In genomic region chr4:99949999-99950912, GRCh38 we compare ENCODE assay signal across 1 cellular context.
TF ChIP-seq lines count a peak whose summit lies in the region.

Gene H2AZ1, minus strand, starts transcription at chr4:99950275. Its CDS starts 105 bp downstream, at chr4:99950170.

TF ChIP-seq in HepG2, 621 proteins besides CTCF, POLR2A, EP300 and RAD21 (continued from another document and continues in another):
- TF ChIP-seq ZNF770 (CRISPR knock-in tag; IDR thresholded peaks at IDR 0.05) (0 out of 2 replicates have a peak, but pooled peaks have one; percentile 18), ZFP62 (CRISPR knock-in tag; IDR thresholded peaks at IDR 0.05) (no peak), NAIF1 (CRISPR knock-in tag; IDR thresholded peaks at IDR 0.05; ENCODE audit: borderline replicate concordance) (peak; percentile 14; the same call in 1 of the 2 replicates), HCFC1 (IDR thresholded peaks at IDR 0.05; ENCODE audit: low read depth, low read length) (0 out of 2 replicates have a peak, but pooled peaks have one; percentile 15), CHCHD3 (CRISPR knock-in tag; IDR thresholded peaks at IDR 0.05) (no peak), MYC (CRISPR knock-in tag; IDR thresholded peaks at IDR 0.05; ENCODE audit: borderline replicate concordance) (peak; percentile 77; the same call in 1 of the 2 replicates), KLF9 (CRISPR knock-in tag; IDR thresholded peaks at IDR 0.05; ENCODE audit: low read depth) (no peak), FOXK1 (CRISPR knock-in tag; IDR thresholded peaks at IDR 0.05; ENCODE audit: borderline replicate concordance, low read depth) (peak; percentile 50; the same call in 1 of the 2 replicates), KAT7 (CRISPR knock-in tag; IDR thresholded peaks at IDR 0.05; ENCODE audit: borderline replicate concordance) (peak; percentile 82; the same call in 1 of the 2 replicates), PLRG1 (conservative IDR thresholded peaks at IDR 0.05) (no peak), KLF11 (CRISPR knock-in tag; IDR thresholded peaks at IDR 0.05) (0 out of 2 replicates have a peak, but pooled peaks have one; percentile 54), ZBTB8A (CRISPR knock-in tag; IDR thresholded peaks at IDR 0.05; ENCODE audit: borderline replicate concordance, low read depth) (no peak), HNF4G (IDR thresholded peaks at IDR 0.05; ENCODE audit: borderline replicate concordance, low read depth, low read length) (no peak), HNF4G (CRISPR knock-in tag; IDR thresholded peaks at IDR 0.05; ENCODE audit: borderline replicate concordance, low read depth) (no peak), HHEX (CRISPR knock-in tag; IDR thresholded peaks at IDR 0.05) (no peak), NFE2L2 (IDR thresholded peaks at IDR 0.05; ENCODE audit: low read length) (no peak), ZNF501 (CRISPR knock-in tag; IDR thresholded peaks at IDR 0.05) (no peak), ZNF782 (CRISPR knock-in tag; IDR thresholded peaks at IDR 0.05; ENCODE audit: borderline replicate concordance) (no peak), ZNF773 (CRISPR knock-in tag; IDR thresholded peaks at IDR 0.05; ENCODE audit: borderline replicate concordance) (no peak), SMAD3 (CRISPR knock-in tag; IDR thresholded peaks at IDR 0.05) (no peak; the same call in 1 of the 2 replicates), SRSF1 (optimal IDR thresholded peaks at IDR 0.05; ENCODE audit: low read depth, low read length) (no peak), ZNF792 (CRISPR knock-in tag; IDR thresholded peaks at IDR 0.05) (0 out of 2 replicates have a peak, but pooled peaks have one; percentile 20), ZNF326 (CRISPR knock-in tag; IDR thresholded peaks at IDR 0.05; ENCODE audit: borderline replicate concordance) (no peak), ZNF160 (CRISPR knock-in tag; IDR thresholded peaks at IDR 0.05) (0 out of 2 replicates have a peak, but pooled peaks have one; percentile 9), ZNF720 (CRISPR knock-in tag; IDR thresholded peaks at IDR 0.05) (no peak), NR2F2 (IDR thresholded peaks at IDR 0.05; ENCODE audit: borderline replicate concordance, low read depth) (peak; percentile 32; the same call in 1 of the 2 replicates), HMG20B (CRISPR knock-in tag; conservative IDR thresholded peaks at IDR 0.05) (0 out of 2 replicates have a peak, but pooled peaks have one; percentile 21), PCBP2 (optimal IDR thresholded peaks at IDR 0.05; ENCODE audit: low read depth, low read length, poor library complexity, severe bottlenecking) (no peak), ZUFSP (CRISPR knock-in tag; IDR thresholded peaks at IDR 0.05; ENCODE audit: borderline replicate concordance) (no peak), NBN (conservative IDR thresholded peaks at IDR 0.05) (no peak), HMGXB4 (CRISPR knock-in tag; IDR thresholded peaks at IDR 0.05; ENCODE audit: borderline replicate concordance in 1 of 2, low read depth in 1 of 2) (peak; percentile 29 to 51; a peak in 3 of 4 replicates), KLF15 (CRISPR knock-in tag; IDR thresholded peaks at IDR 0.05; ENCODE audit: borderline replicate concordance) (no peak), LBX2 (CRISPR knock-in tag; IDR thresholded peaks at IDR 0.05; ENCODE audit: borderline replicate concordance) (no peak), CEBPZ (IDR thresholded peaks at IDR 0.05; ENCODE audit: low read length) (no peak), CHD4 (IDR thresholded peaks at IDR 0.05; ENCODE audit: borderline replicate concordance, low read length) (no peak), GABPB1 (CRISPR knock-in tag; IDR thresholded peaks at IDR 0.05) (peak; percentile 71), HMG20A (CRISPR knock-in tag; IDR thresholded peaks at IDR 0.05; ENCODE audit: borderline replicate concordance) (no peak)
- TF ChIP-seq, protein P1, sequence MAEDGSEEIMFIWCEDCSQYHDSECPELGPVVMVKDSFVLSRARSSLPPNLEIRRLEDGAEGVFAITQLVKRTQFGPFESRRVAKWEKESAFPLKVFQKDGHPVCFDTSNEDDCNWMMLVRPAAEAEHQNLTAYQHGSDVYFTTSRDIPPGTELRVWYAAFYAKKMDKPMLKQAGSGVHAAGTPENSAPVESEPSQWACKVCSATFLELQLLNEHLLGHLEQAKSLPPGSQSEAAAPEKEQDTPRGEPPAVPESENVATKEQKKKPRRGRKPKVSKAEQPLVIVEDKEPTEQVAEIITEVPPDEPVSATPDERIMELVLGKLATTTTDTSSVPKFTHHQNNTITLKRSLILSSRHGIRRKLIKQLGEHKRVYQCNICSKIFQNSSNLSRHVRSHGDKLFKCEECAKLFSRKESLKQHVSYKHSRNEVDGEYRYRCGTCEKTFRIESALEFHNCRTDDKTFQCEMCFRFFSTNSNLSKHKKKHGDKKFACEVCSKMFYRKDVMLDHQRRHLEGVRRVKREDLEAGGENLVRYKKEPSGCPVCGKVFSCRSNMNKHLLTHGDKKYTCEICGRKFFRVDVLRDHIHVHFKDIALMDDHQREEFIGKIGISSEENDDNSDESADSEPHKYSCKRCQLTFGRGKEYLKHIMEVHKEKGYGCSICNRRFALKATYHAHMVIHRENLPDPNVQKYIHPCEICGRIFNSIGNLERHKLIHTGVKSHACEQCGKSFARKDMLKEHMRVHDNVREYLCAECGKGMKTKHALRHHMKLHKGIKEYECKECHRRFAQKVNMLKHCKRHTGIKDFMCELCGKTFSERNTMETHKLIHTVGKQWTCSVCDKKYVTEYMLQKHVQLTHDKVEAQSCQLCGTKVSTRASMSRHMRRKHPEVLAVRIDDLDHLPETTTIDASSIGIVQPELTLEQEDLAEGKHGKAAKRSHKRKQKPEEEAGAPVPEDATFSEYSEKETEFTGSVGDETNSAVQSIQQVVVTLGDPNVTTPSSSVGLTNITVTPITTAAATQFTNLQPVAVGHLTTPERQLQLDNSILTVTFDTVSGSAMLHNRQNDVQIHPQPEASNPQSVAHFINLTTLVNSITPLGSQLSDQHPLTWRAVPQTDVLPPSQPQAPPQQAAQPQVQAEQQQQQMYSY (CRISPR knock-in tag; IDR thresholded peaks at IDR 0.05): no peak
- TF ChIP-seq, protein P2, sequence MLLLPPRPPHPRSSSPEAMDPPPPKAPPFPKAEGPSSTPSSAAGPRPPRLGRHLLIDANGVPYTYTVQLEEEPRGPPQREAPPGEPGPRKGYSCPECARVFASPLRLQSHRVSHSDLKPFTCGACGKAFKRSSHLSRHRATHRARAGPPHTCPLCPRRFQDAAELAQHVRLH (CRISPR knock-in tag; IDR thresholded peaks at IDR 0.05; ENCODE audit: borderline replicate concordance, low read depth): no peak
- TF ChIP-seq, protein P3, sequence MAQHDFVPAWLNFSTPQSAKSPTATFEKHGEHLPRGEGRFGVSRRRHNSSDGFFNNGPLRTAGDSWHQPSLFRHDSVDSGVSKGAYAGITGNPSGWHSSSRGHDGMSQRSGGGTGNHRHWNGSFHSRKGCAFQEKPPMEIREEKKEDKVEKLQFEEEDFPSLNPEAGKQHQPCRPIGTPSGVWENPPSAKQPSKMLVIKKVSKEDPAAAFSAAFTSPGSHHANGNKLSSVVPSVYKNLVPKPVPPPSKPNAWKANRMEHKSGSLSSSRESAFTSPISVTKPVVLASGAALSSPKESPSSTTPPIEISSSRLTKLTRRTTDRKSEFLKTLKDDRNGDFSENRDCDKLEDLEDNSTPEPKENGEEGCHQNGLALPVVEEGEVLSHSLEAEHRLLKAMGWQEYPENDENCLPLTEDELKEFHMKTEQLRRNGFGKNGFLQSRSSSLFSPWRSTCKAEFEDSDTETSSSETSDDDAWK (CRISPR knock-in tag; IDR thresholded peaks at IDR 0.05): no peak
- TF ChIP-seq, protein P4, sequence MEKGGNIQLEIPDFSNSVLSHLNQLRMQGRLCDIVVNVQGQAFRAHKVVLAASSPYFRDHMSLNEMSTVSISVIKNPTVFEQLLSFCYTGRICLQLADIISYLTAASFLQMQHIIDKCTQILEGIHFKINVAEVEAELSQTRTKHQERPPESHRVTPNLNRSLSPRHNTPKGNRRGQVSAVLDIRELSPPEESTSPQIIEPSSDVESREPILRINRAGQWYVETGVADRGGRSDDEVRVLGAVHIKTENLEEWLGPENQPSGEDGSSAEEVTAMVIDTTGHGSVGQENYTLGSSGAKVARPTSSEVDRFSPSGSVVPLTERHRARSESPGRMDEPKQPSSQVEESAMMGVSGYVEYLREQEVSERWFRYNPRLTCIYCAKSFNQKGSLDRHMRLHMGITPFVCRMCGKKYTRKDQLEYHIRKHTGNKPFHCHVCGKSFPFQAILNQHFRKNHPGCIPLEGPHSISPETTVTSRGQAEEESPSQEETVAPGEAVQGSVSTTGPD (CRISPR knock-in tag; IDR thresholded peaks at IDR 0.05): no peak
- TF ChIP-seq, protein P5, sequence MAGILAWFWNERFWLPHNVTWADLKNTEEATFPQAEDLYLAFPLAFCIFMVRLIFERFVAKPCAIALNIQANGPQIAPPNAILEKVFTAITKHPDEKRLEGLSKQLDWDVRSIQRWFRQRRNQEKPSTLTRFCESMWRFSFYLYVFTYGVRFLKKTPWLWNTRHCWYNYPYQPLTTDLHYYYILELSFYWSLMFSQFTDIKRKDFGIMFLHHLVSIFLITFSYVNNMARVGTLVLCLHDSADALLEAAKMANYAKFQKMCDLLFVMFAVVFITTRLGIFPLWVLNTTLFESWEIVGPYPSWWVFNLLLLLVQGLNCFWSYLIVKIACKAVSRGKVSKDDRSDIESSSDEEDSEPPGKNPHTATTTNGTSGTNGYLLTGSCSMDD (CRISPR knock-in tag; IDR thresholded peaks at IDR 0.05): no peak
